Comparison of ENCODE assay signal across 2 cellular contexts in the genomic region with DNA sequence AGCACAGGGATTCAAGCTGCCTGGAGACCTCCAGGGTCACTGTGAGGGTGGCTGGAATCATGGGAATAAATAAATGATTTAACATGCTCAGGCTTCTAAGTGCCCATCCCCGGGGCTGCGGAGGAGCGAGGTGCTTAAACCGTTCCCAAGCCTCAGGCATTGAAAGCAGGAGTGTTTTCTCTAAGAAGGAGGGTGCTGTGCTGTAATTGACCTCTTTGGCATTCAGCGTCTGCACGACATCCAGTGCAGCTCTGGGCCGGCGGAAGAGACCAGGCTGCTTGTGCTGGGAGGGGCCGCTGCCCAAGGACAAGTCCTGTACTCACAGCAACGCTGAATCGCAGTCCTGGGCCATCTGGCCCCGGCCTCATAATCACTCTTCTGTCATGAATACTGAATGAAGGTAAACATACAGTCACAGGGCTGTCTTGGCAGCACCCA.
TF ChIP-seq lines count a peak whose summit lies in the region.

No MANE protein-coding gene starts in this region.

TF ChIP-seq in A549, 52 proteins besides CTCF, POLR2A, EP300 and RAD21:
- TF ChIP-seq, protein P1, sequence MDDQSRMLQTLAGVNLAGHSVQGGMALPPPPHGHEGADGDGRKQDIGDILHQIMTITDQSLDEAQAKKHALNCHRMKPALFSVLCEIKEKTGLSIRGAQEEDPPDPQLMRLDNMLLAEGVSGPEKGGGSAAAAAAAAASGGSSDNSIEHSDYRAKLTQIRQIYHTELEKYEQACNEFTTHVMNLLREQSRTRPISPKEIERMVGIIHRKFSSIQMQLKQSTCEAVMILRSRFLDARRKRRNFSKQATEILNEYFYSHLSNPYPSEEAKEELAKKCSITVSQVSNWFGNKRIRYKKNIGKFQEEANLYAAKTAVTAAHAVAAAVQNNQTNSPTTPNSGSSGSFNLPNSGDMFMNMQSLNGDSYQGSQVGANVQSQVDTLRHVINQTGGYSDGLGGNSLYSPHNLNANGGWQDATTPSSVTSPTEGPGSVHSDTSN (IDR thresholded peaks at IDR 0.05), result no peak
- TF ChIP-seq, protein P2, sequence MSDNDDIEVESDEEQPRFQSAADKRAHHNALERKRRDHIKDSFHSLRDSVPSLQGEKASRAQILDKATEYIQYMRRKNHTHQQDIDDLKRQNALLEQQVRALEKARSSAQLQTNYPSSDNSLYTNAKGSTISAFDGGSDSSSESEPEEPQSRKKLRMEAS (IDR thresholded peaks at IDR 0.05), result no peak
- TF ChIP-seq NFE2L2 (conservative IDR thresholded peaks at IDR 0.05; ENCODE audit: low read length) (no peak), KDM5A (IDR thresholded peaks at IDR 0.05) (no peak), JUN (IDR thresholded peaks at IDR 0.05) (no peak), CEBPB (IDR thresholded peaks at IDR 0.05) (no peak), FOXS1 (CRISPR knock-in tag; IDR thresholded peaks at IDR 0.05) (no peak), HEYL (CRISPR knock-in tag; IDR thresholded peaks at IDR 0.05) (no peak)
- TF ChIP-seq, protein P3, sequence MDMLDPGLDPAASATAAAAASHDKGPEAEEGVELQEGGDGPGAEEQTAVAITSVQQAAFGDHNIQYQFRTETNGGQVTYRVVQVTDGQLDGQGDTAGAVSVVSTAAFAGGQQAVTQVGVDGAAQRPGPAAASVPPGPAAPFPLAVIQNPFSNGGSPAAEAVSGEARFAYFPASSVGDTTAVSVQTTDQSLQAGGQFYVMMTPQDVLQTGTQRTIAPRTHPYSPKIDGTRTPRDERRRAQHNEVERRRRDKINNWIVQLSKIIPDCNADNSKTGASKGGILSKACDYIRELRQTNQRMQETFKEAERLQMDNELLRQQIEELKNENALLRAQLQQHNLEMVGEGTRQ (IDR thresholded peaks at IDR 0.05), result no peak

TF ChIP-seq in IMR-90, 13 proteins besides CTCF, POLR2A, EP300 and RAD21:
- TF ChIP-seq CHD1 (IDR thresholded peaks at IDR 0.05; ENCODE audit: low read depth, low read length) (no peak), RFX5 (IDR thresholded peaks at IDR 0.05; ENCODE audit: low read depth, low read length) (no peak), MAZ (IDR thresholded peaks at IDR 0.05; ENCODE audit: borderline replicate concordance, low read depth, low read length) (no peak), RCOR1 (IDR thresholded peaks at IDR 0.05; ENCODE audit: insufficient replicate concordance, low read length) (no peak), FOS (IDR thresholded peaks at IDR 0.05; ENCODE audit: low read depth, low read length) (no peak)
